Comparison of ENCODE assay signal across 1 cellular context in genomic region chr17:75779250-75779986, GRCh38.
TF ChIP-seq lines count a peak whose summit lies in the region.

No MANE protein-coding gene starts in this region.

TF ChIP-seq in HEK293, 187 proteins besides CTCF, POLR2A, EP300 and RAD21 (continued from another document):
- peak; percentile 58 for TF ChIP-seq REST (tag by site-specific recombination; IDR thresholded peaks at IDR 0.05)
- TF ChIP-seq ZBTB26 (tag by site-specific recombination; optimal IDR thresholded peaks at IDR 0.05), result peak; percentile 52
- no peak for TF ChIP-seq ZNF26 (tag by site-specific recombination; IDR thresholded peaks at IDR 0.05)
- no peak for TF ChIP-seq ZFP41 (tag by site-specific recombination; IDR thresholded peaks at IDR 0.05; ENCODE audit: borderline replicate concordance)
- no peak for TF ChIP-seq ZNF416 (tag by site-specific recombination; IDR thresholded peaks at IDR 0.05)
- TF ChIP-seq ZNF707 (tag by site-specific recombination; IDR thresholded peaks at IDR 0.05), result no peak
- TF ChIP-seq ZNF404 (tag by site-specific recombination; IDR thresholded peaks at IDR 0.05), result no peak
- TF ChIP-seq ZNF350 (tag by site-specific recombination; IDR thresholded peaks at IDR 0.05), result no peak
- peak; percentile 32; the same call in 1 of the 2 replicates for TF ChIP-seq ZBTB10 (tag by site-specific recombination; IDR thresholded peaks at IDR 0.05)
- no peak for TF ChIP-seq ZNF704 (tag by site-specific recombination; IDR thresholded peaks at IDR 0.05)
- TF ChIP-seq ZNF549 (tag by site-specific recombination; IDR thresholded peaks at IDR 0.05), result no peak
- TF ChIP-seq SCRT2 (tag by site-specific recombination; IDR thresholded peaks at IDR 0.05), result peak; percentile 10; the same call in 1 of the 2 replicates
- TF ChIP-seq SALL2 (tag by site-specific recombination; IDR thresholded peaks at IDR 0.05; ENCODE audit: borderline replicate concordance), result no peak
- TF ChIP-seq ZNF791 (tag by site-specific recombination; IDR thresholded peaks at IDR 0.05), result no peak
- no peak for TF ChIP-seq TRIM28 (IDR thresholded peaks at IDR 0.05; ENCODE audit: borderline replicate concordance, low read length)
- 0 out of 2 replicates have a peak, but pooled peaks have one; percentile 34 for TF ChIP-seq ZNF792 (tag by site-specific recombination; IDR thresholded peaks at IDR 0.05)
- TF ChIP-seq ZNF692 (tag by site-specific recombination; IDR thresholded peaks at IDR 0.05), result peak; percentile 47; the same call in 1 of the 2 replicates
- peak; percentile 98 for TF ChIP-seq ZNF629 (tag by site-specific recombination; IDR thresholded peaks at IDR 0.05)
- peak; percentile 67 for TF ChIP-seq ZNF394 (tag by site-specific recombination; IDR thresholded peaks at IDR 0.05; ENCODE audit: borderline replicate concordance)
